28 cellular contexts compared by ENCODE assay signal in the genomic region with DNA sequence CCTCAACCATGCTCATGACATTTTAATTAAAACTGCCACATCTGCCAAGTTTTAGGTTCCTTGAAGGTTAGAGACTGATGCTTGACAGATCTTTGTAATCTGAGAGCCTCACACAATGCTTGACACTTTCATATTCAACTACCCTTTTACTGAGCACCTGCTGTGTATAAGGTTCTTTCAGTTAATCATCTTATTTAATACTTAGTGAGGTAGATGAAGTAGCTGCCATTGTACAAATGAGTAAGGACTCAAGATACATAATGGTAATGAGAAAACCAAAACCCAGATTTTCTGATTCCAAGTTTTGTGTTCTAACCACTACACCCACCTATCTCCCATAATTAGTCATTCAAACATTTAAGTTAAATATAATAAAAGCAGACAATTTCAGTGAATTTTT. TPM values are rescaled to one million over a fixed set of nuclear protein-coding genes. Genes with fewer than 3 reads are reported as not detected.
DNase-seq lines count a peak whose midpoint lies in the region; ATAC-seq and TF ChIP-seq lines count a peak whose summit lies in the region.
"Had no signal": no experiment of that assay in that cellular context is flagged by ENCODE, and none has a peak within 500 bp of the region (broad histone marks: within the 10 kb centered on the region; RNA-seq: fewer than 3 reads in every experiment).

No MANE protein-coding gene starts in this region.

- H4K12ac ChIP-seq in trophoblast cell (ENCODE audit: low read depth, low read length): no peak overlapping the region

- no peak overlapping the region for H4K91ac ChIP-seq in trophoblast cell (ENCODE audit: low read depth, low read length)

- no peaks in the 10 kb centered on the region for H3K9me3 ChIP-seq in HEK293 (ENCODE audit: control insufficient read depth, insufficient read depth, low read depth, low read length)
- H3K9me3 ChIP-seq in naive thymus-derived CD4-positive, alpha-beta T cell (ENCODE audit: control insufficient read depth in 2 of 3, low read length in 3 of 3): no peaks in the 10 kb centered on the region
- no peaks in the 10 kb centered on the region for H3K9me3 ChIP-seq in trophoblast cell (ENCODE audit: insufficient read depth, low read depth, low read length)
- H3K9me3 ChIP-seq: stomach, tibial artery had no signal

- H2AK5ac ChIP-seq in trophoblast cell (ENCODE audit: low read length): no peak overlapping the region

- H2BK5ac ChIP-seq in trophoblast cell (ENCODE audit: low read depth, low read length, poor library complexity): no peak overlapping the region

- H3K4me3 ChIP-seq in HEK293 (ENCODE audit: low read depth, low read length) (no peak overlapping the region), trophoblast cell (ENCODE audit: low read depth, low read length) (no peak overlapping the region)
- H3K4me3 ChIP-seq in naive thymus-derived CD4-positive, alpha-beta T cell (ENCODE audit: low read length): no peak overlapping the region
- H3K4me3 ChIP-seq: neural progenitor cell, skin epidermis, stomach, tibial artery had no signal

- H3K4me1 ChIP-seq in HEK293 (ENCODE audit: control insufficient read depth, insufficient read depth, low read length) (no peaks in the 10 kb centered on the region), trophoblast cell (ENCODE audit: control insufficient read depth in 1 of 2, insufficient read depth in 2 of 2, low read length in 2 of 2) (no peaks in the 10 kb centered on the region)
- no peaks in the 10 kb centered on the region for H3K4me1 ChIP-seq in naive thymus-derived CD4-positive, alpha-beta T cell (ENCODE audit: control insufficient read depth in 2 of 2, insufficient read depth in 2 of 2, low read length in 2 of 2)
- H3K4me1 ChIP-seq: parathyroid adenoma, stomach, tibial artery had no signal

- H2BK12ac ChIP-seq in trophoblast cell (ENCODE audit: low read length): no peak overlapping the region

- no peak overlapping the region for H3K4me3 Mint-ChIP-seq in activated CD8-positive, alpha-beta T cell treated with anti-CD3 and anti-CD28 coated beads for 36 hours
- no peak overlapping the region for H3K4me3 Mint-ChIP-seq in activated CD8-positive, alpha-beta T cell treated with anti-CD3 and anti-CD28 coated beads, Interleukin-2, amount 10 ng/mL, durations not matched to agents 7 days and 5 days
- H3K4me3 Mint-ChIP-seq in activated T-helper 17 cell treated with anti-CD3 and anti-CD28 coated beads, Interleukin-2, amount 50 U/mL, for 72 hours: peak overlapping the region; percentile 55
- H3K4me3 Mint-ChIP-seq in naive thymus-derived CD4-positive, alpha-beta T cell: no peak overlapping the region
- H3K4me3 Mint-ChIP-seq: B cell; CD8-positive, alpha-beta memory T cell; effector memory CD8-positive, alpha-beta T cell; HFFc6; neural progenitor cell had no signal

- peaks cover 22% of the 10 kb centered on the region for H3K4me1 Mint-ChIP-seq in activated CD8-positive, alpha-beta T cell treated with anti-CD3 and anti-CD28 coated beads for 36 hours (ENCODE audit: low read depth)
- H3K4me1 Mint-ChIP-seq in activated CD8-positive, alpha-beta T cell treated with anti-CD3 and anti-CD28 coated beads, Interleukin-2, amount 10 ng/mL, durations not matched to agents 7 days and 5 days (ENCODE audit: low read depth): no peaks in the 10 kb centered on the region
- peaks cover 22% of the 10 kb centered on the region for H3K4me1 Mint-ChIP-seq in activated T-helper 17 cell treated with anti-CD3 and anti-CD28 coated beads, Interleukin-2, amount 50 U/mL, for 72 hours
- H3K4me1 Mint-ChIP-seq in naive thymus-derived CD4-positive, alpha-beta T cell: peaks cover 0 to 11% (median 0%) of the 10 kb centered on the region in 7 donors

- no peaks in the 10 kb centered on the region for H3K79me1 ChIP-seq in trophoblast cell (ENCODE audit: low read length)

- no peaks in the 10 kb centered on the region for H3K27me3 Mint-ChIP-seq in activated CD8-positive, alpha-beta T cell treated with anti-CD3 and anti-CD28 coated beads for 36 hours
- H3K27me3 Mint-ChIP-seq in activated CD8-positive, alpha-beta T cell treated with anti-CD3 and anti-CD28 coated beads, Interleukin-2, amount 10 ng/mL, durations not matched to agents 7 days and 5 days (ENCODE audit: low read depth): no peaks in the 10 kb centered on the region
- no peaks in the 10 kb centered on the region for H3K27me3 Mint-ChIP-seq in activated T-helper 17 cell treated with anti-CD3 and anti-CD28 coated beads, Interleukin-2, amount 50 U/mL, for 72 hours
- no peaks in the 10 kb centered on the region for H3K27me3 Mint-ChIP-seq in naive thymus-derived CD4-positive, alpha-beta T cell
- H3K27me3 Mint-ChIP-seq: B cell; CD8-positive, alpha-beta memory T cell; effector memory CD8-positive, alpha-beta T cell had no signal

- H3K79me2 ChIP-seq in trophoblast cell (ENCODE audit: control insufficient read depth, insufficient read depth, low read length, poor library complexity): no peaks in the 10 kb centered on the region
- H3K79me2 ChIP-seq: parathyroid adenoma had no signal

- H3K36me3 ChIP-seq in HEK293 (ENCODE audit: control insufficient read depth in 2 of 2, insufficient read depth in 1 of 2, low read length in 2 of 2) (peaks cover 35 to 93% of the 10 kb centered on the region in 2 experiments), trophoblast cell (ENCODE audit: control insufficient read depth in 1 of 2, insufficient read depth in 2 of 2, low read length in 2 of 2) (peaks cover 29 to 54% of the 10 kb centered on the region in 2 experiments)
- peaks cover 38 to 93% (median 71%) of the 10 kb centered on the region in 3 experiments for H3K36me3 ChIP-seq in naive thymus-derived CD4-positive, alpha-beta T cell (ENCODE audit: control insufficient read depth in 2 of 3, insufficient read depth in 3 of 3, low read length in 3 of 3)

- no peak overlapping the region for H3K4ac ChIP-seq in trophoblast cell (ENCODE audit: low read depth, low read length)

- ATAC-seq in activated CD8-positive, alpha-beta T cell treated with anti-CD3 and anti-CD28 coated beads for 36 hours: peak; percentile 91
- ATAC-seq in activated CD8-positive, alpha-beta T cell treated with anti-CD3 and anti-CD28 coated beads, Interleukin-2, amount 10 ng/mL, durations not matched to agents 7 days and 5 days: no peak
- ATAC-seq in activated T-helper 17 cell treated with anti-CD3 and anti-CD28 coated beads, Interleukin-2, amount 50 U/mL, for 72 hours (replicated peaks): peak; percentile 99
- no peak for ATAC-seq in naive thymus-derived CD4-positive, alpha-beta T cell
- ATAC-seq: effector memory CD8-positive, alpha-beta T cell; left lobe of liver had no signal

- no peak overlapping the region for H4K8ac ChIP-seq in trophoblast cell (ENCODE audit: low read depth, low read length)

- no peak for DNase-seq in activated CD8-positive, alpha-beta T cell treated with anti-CD3 and anti-CD28 coated beads for 36 hours
- no peak for DNase-seq in activated CD8-positive, alpha-beta T cell treated with anti-CD3 and anti-CD28 coated beads, Interleukin-2, amount 10 ng/mL, durations not matched to agents 7 days and 5 days
- DNase-seq in naive thymus-derived CD4-positive, alpha-beta T cell: no peak
- DNase-seq in trophoblast cell (no peak), substantia nigra (lab: John Stamatoyannopoulos, UW) (no peak)
- DNase-seq: ACHN; caudate nucleus; CD8-positive, alpha-beta memory T cell; DMS 273 treated with DMSO at 0.1 percent for 48 hours; effector memory CD8-positive, alpha-beta T cell; erythroblast; GOT3; HFFc6; MV-4-11; NCI-H1436 treated with DMSO at 0.1 percent for 48 hours; NCI-H774; SIG-M5; stomach; T1000; tibial artery had no signal

- no peaks in the 10 kb centered on the region for H3K27me3 ChIP-seq in naive thymus-derived CD4-positive, alpha-beta T cell (ENCODE audit: control insufficient read depth in 2 of 2, insufficient read depth in 2 of 2, low read length in 2 of 2)
- H3K27me3 ChIP-seq in trophoblast cell (ENCODE audit: insufficient read depth, low read length): no peaks in the 10 kb centered on the region
- H3K27me3 ChIP-seq: neural progenitor cell, stomach, tibial artery had no signal

- no peak overlapping the region for H3K14ac ChIP-seq in trophoblast cell (ENCODE audit: low read length)

- intact Hi-C loops in activated CD8-positive, alpha-beta T cell treated with anti-CD3 and anti-CD28 coated beads for 36 hours (cut with micrococcal nuclease): no loop called here
- intact Hi-C loops in naive thymus-derived CD4-positive, alpha-beta T cell (cut with micrococcal nuclease): no loop called here

- no peak overlapping the region for H2AFZ ChIP-seq in trophoblast cell (ENCODE audit: insufficient read depth, low read length, poor library complexity)
- H2AFZ ChIP-seq: neural progenitor cell, parathyroid adenoma had no signal

- H3K27ac ChIP-seq in HEK293 (ENCODE audit: extremely low read depth, low read depth, low read length) (no peak overlapping the region), trophoblast cell (ENCODE audit: low read depth, low read length) (no peak overlapping the region), substantia nigra (ENCODE audit: low read depth, low read length, poor library complexity, severe bottlenecking) (no peak overlapping the region)
- H3K27ac ChIP-seq in naive thymus-derived CD4-positive, alpha-beta T cell (ENCODE audit: low read depth, low read length): no peak overlapping the region
- H3K27ac ChIP-seq: neural progenitor cell, parathyroid adenoma, skin epidermis, stomach, tibial artery, VCaP had no signal

- H3K23ac ChIP-seq in trophoblast cell (ENCODE audit: low read length): no peak overlapping the region

- H3K4me2 ChIP-seq in trophoblast cell (ENCODE audit: low read length): no peak overlapping the region
- H3K4me2 ChIP-seq: neural progenitor cell had no signal

- peaks cover 64% of the 10 kb centered on the region for H3K36me3 Mint-ChIP-seq in activated CD8-positive, alpha-beta T cell treated with anti-CD3 and anti-CD28 coated beads for 36 hours (ENCODE audit: low read depth)
- peaks cover 70% of the 10 kb centered on the region for H3K36me3 Mint-ChIP-seq in activated CD8-positive, alpha-beta T cell treated with anti-CD3 and anti-CD28 coated beads, Interleukin-2, amount 10 ng/mL, durations not matched to agents 7 days and 5 days (ENCODE audit: low read depth)
- peaks cover 98% of the 10 kb centered on the region for H3K36me3 Mint-ChIP-seq in activated T-helper 17 cell treated with anti-CD3 and anti-CD28 coated beads, Interleukin-2, amount 50 U/mL, for 72 hours (ENCODE audit: low read depth)
- H3K36me3 Mint-ChIP-seq in naive thymus-derived CD4-positive, alpha-beta T cell: peaks cover 23 to 58% (median 44%) of the 10 kb centered on the region in 5 donors

- no peak for TF ChIP-seq CTCF in activated CD8-positive, alpha-beta T cell treated with anti-CD3 and anti-CD28 coated beads for 36 hours (IDR thresholded peaks at IDR 0.05)
- TF ChIP-seq CTCF in HEK293 (tag by site-specific recombination; IDR thresholded peaks at IDR 0.05): no peak

- no peak overlapping the region for H2BK120ac ChIP-seq in trophoblast cell (ENCODE audit: insufficient read depth, low read length, poor library complexity)

- POLR2A ChIA-PET in activated CD8-positive, alpha-beta T cell treated with anti-CD3 and anti-CD28 coated beads for 36 hours (lab: Charles Lee): interaction anchor here (0.6 to 3.0 kb wide), 6 partner anchors 12 to 98 kb away, joined by 3 to 12 read pairs (median 4); no protein-coding TSS in a partner anchor
- POLR2A ChIA-PET in activated CD8-positive, alpha-beta T cell treated with anti-CD3 and anti-CD28 coated beads, Interleukin-2, amount 10 ng/mL, durations not matched to agents 7 days and 5 days (lab: Charles Lee): no interaction called here
- POLR2A ChIA-PET in HEK293 (lab: Yijun Ruan, JAX): interaction anchor here (2.2 kb wide), 1 partner anchor 35 kb away, joined by 7 read pairs; the partner anchor contains the start of gene ARL6IP1
- POLR2A ChIA-PET in naive thymus-derived CD4-positive, alpha-beta T cell (lab: Charles Lee): interaction anchor here (0.6 kb wide), 1 partner anchor 54 kb away, joined by 3 read pairs; no protein-coding TSS in a partner anchor

- H3K9me3 Mint-ChIP-seq in activated CD8-positive, alpha-beta T cell treated with anti-CD3 and anti-CD28 coated beads for 36 hours: no peaks in the 10 kb centered on the region
- no peaks in the 10 kb centered on the region for H3K9me3 Mint-ChIP-seq in activated CD8-positive, alpha-beta T cell treated with anti-CD3 and anti-CD28 coated beads, Interleukin-2, amount 10 ng/mL, durations not matched to agents 7 days and 5 days (ENCODE audit: insufficient read depth)
- H3K9me3 Mint-ChIP-seq in activated T-helper 17 cell treated with anti-CD3 and anti-CD28 coated beads, Interleukin-2, amount 50 U/mL, for 72 hours: no peaks in the 10 kb centered on the region
- no peaks in the 10 kb centered on the region for H3K9me3 Mint-ChIP-seq in naive thymus-derived CD4-positive, alpha-beta T cell
- H3K9me3 Mint-ChIP-seq: CD8-positive, alpha-beta memory T cell; effector memory CD8-positive, alpha-beta T cell; HFFc6; neural progenitor cell had no signal

- no peak overlapping the region for H3K9ac ChIP-seq in trophoblast cell (ENCODE audit: low read length)
- H3K9ac ChIP-seq: neural progenitor cell, parathyroid adenoma had no signal

- H3K18ac ChIP-seq in trophoblast cell (ENCODE audit: low read length): no peak overlapping the region

- CTCF ChIA-PET in activated CD8-positive, alpha-beta T cell treated with anti-CD3 and anti-CD28 coated beads for 36 hours (lab: Charles Lee): interaction anchor here (1.4 to 2.5 kb wide), 3 partner anchors 11 to 42 kb away, joined by 3 to 7 read pairs (median 7); partner anchors contain the start of gene ARL6IP1
- CTCF ChIA-PET in activated CD8-positive, alpha-beta T cell treated with anti-CD3 and anti-CD28 coated beads, Interleukin-2, amount 10 ng/mL, durations not matched to agents 7 days and 5 days (lab: Charles Lee): interaction anchor here (0.9 to 1.5 kb wide), 3 partner anchors 10 to 35 kb away, joined by 3 read pairs; no protein-coding TSS in a partner anchor
- CTCF ChIA-PET in HEK293 (lab: Yijun Ruan, JAX): interaction anchor here (1.0 to 2.9 kb wide), 2 partner anchors 35 to 133 kb away, joined by 3 to 10 read pairs; partner anchors contain the start of gene ARL6IP1
- CTCF ChIA-PET in naive thymus-derived CD4-positive, alpha-beta T cell (lab: Charles Lee): no interaction called here

- H3K27ac Mint-ChIP-seq in activated CD8-positive, alpha-beta T cell treated with anti-CD3 and anti-CD28 coated beads for 36 hours: peak overlapping the region; percentile 87
- H3K27ac Mint-ChIP-seq in activated CD8-positive, alpha-beta T cell treated with anti-CD3 and anti-CD28 coated beads, Interleukin-2, amount 10 ng/mL, durations not matched to agents 7 days and 5 days: no peak overlapping the region
- H3K27ac Mint-ChIP-seq in activated T-helper 17 cell treated with anti-CD3 and anti-CD28 coated beads, Interleukin-2, amount 50 U/mL, for 72 hours: peak overlapping the region; percentile 82
- H3K27ac Mint-ChIP-seq in naive thymus-derived CD4-positive, alpha-beta T cell: peak overlapping the region in 5 of 9 donors; percentile 1 to 74 (median 33)
- H3K27ac Mint-ChIP-seq: B cell, HFFc6, neural progenitor cell had no signal

RNA-seq across cellular contexts. Expression of gene ARL6IP1, which starts 35.4 kb away (rescaled TPM):
- 10 to 100 TPM; 97.0 to 97.3 TPM for total RNA-seq in activated CD8-positive, alpha-beta T cell treated with anti-CD3 and anti-CD28 coated beads for 36 hours
- total RNA-seq in activated CD8-positive, alpha-beta T cell treated with anti-CD3 and anti-CD28 coated beads, Interleukin-2, amount 10 ng/mL, durations not matched to agents 7 days and 5 days: 100 to 1,000 TPM; 234 to 240 TPM
- total RNA-seq in activated T-helper 17 cell treated with anti-CD3 and anti-CD28 coated beads, Interleukin-2, amount 50 U/mL, for 72 hours: 100 to 1,000 TPM; 120 to 133 TPM
- 100 to 1,000 TPM in 2 of 5 experiments, 10 to 100 TPM in 3; 82.9 to 208 (median 94.4) TPM for total RNA-seq in naive thymus-derived CD4-positive, alpha-beta T cell
- 100 to 1,000 TPM; 174 to 182 TPM for polyA plus RNA-seq in naive thymus-derived CD4-positive, alpha-beta T cell
- polyA plus RNA-seq in trophoblast cell (2013): 316 and 326 TPM in 2 replicates

RNA-seq across cellular contexts. Expression of gene RPS15A, which starts 46.6 kb away (rescaled TPM):
- 1,000 to 10,000 TPM; 2,201 to 2,213 TPM for total RNA-seq in activated CD8-positive, alpha-beta T cell treated with anti-CD3 and anti-CD28 coated beads for 36 hours
- 1,000 to 10,000 TPM; 1,594 to 1,602 TPM for total RNA-seq in activated CD8-positive, alpha-beta T cell treated with anti-CD3 and anti-CD28 coated beads, Interleukin-2, amount 10 ng/mL, durations not matched to agents 7 days and 5 days
- total RNA-seq in activated T-helper 17 cell treated with anti-CD3 and anti-CD28 coated beads, Interleukin-2, amount 50 U/mL, for 72 hours: 1,000 to 10,000 TPM; 1,983 to 2,799 TPM
- total RNA-seq in naive thymus-derived CD4-positive, alpha-beta T cell: 1,000 to 10,000 TPM; 2,060 to 3,897 (median 3,815) TPM
- 1,000 to 10,000 TPM; 4,571 to 5,300 TPM for polyA plus RNA-seq in naive thymus-derived CD4-positive, alpha-beta T cell
- 3,560 and 3,779 TPM in 2 replicates for polyA plus RNA-seq in trophoblast cell (2013)

Comparison
In these comparisons a context has a peak if more than half of its experiments do, and no peak if none do; other contexts are left out.
1. ATAC-seq: peak in activated CD8-positive, alpha-beta T cell treated with anti-CD3 and anti-CD28 coated beads for 36 hours (single experiment) and activated T-helper 17 cell treated with anti-CD3 and anti-CD28 coated beads, Interleukin-2, amount 50 U/mL, for 72 hours (single experiment); none in activated CD8-positive, alpha-beta T cell treated with anti-CD3 and anti-CD28 coated beads, Interleukin-2, amount 10 ng/mL, durations not matched to agents 7 days and 5 days (single experiment) and naive thymus-derived CD4-positive, alpha-beta T cell (single experiment).